22 cellular contexts compared by ENCODE assay signal in genomic region chr3:104892044-104892443, GRCh38.
"Had no signal": no experiment of that assay in that cellular context is flagged by ENCODE, and none has a peak within 500 bp of the region (broad histone marks: within the 10 kb centered on the region; RNA-seq: fewer than 3 reads in every experiment).

No MANE protein-coding gene starts in this region.

- H3K27ac ChIP-seq: adrenal gland, colonic mucosa had no signal

- H3K27me3 Mint-ChIP-seq: activated CD4-positive, alpha-beta T cell treated with anti-CD3 and anti-CD28 coated beads, Interleukin-2, amount 10 ng/mL, durations not matched to agents 7 days and 5 days; activated naive CD8-positive, alpha-beta T cell treated with anti-CD3 and anti-CD28 coated beads, Interleukin-2, amount 10 ng/mL, durations not matched to agents 7 days and 5 days; T-helper 17 cell had no signal

- H3K27ac Mint-ChIP-seq: activated CD4-positive, alpha-beta memory T cell treated with anti-CD3 and anti-CD28 coated beads for 36 hours; activated CD4-positive, alpha-beta T cell treated with anti-CD3 and anti-CD28 coated beads, Interleukin-2, amount 10 ng/mL, durations not matched to agents 7 days and 5 days; activated naive CD8-positive, alpha-beta T cell treated with anti-CD3 and anti-CD28 coated beads, Interleukin-2, amount 10 ng/mL, durations not matched to agents 7 days and 5 days; activated T-cell treated with anti-CD3 and anti-CD28 coated beads, Interleukin-2, amount 50 U/mL, for 72 hours; activated T-helper 2 cell treated with anti-CD3 and anti-CD28 coated beads, Interferon-gamma antibody, Interleukin-2, Interleukin-4, amounts not matched to agents 10 μg/mL and 5 μg/mL and 100 μg/mL, durations not matched to agents 14 hours and 24 hours and 36 hours; T-helper 17 cell had no signal

- H3K9me3 Mint-ChIP-seq: activated CD4-positive, alpha-beta memory T cell treated with anti-CD3 and anti-CD28 coated beads for 36 hours; activated CD4-positive, alpha-beta T cell treated with anti-CD3 and anti-CD28 coated beads, Interleukin-2, amount 10 ng/mL, durations not matched to agents 7 days and 5 days; activated naive CD8-positive, alpha-beta T cell treated with anti-CD3 and anti-CD28 coated beads, Interleukin-2, amount 10 ng/mL, durations not matched to agents 7 days and 5 days; activated T-helper 2 cell treated with anti-CD3 and anti-CD28 coated beads, Interferon-gamma antibody, Interleukin-2, Interleukin-4, amounts not matched to agents 10 μg/mL and 5 μg/mL and 100 μg/mL, durations not matched to agents 14 hours and 24 hours and 36 hours had no signal

- H3K4me3 Mint-ChIP-seq: activated CD4-positive, alpha-beta memory T cell treated with anti-CD3 and anti-CD28 coated beads for 36 hours; activated CD4-positive, alpha-beta T cell treated with anti-CD3 and anti-CD28 coated beads, Interleukin-2, amount 10 ng/mL, durations not matched to agents 7 days and 5 days; activated naive CD8-positive, alpha-beta T cell treated with anti-CD3 and anti-CD28 coated beads, Interleukin-2, amount 10 ng/mL, durations not matched to agents 7 days and 5 days; activated T-cell treated with anti-CD3 and anti-CD28 coated beads, Interleukin-2, amount 50 U/mL, for 72 hours; T-helper 17 cell had no signal

- FAIRE-seq: K562 had no signal

- H3K36me3 Mint-ChIP-seq: activated CD4-positive, alpha-beta memory T cell treated with anti-CD3 and anti-CD28 coated beads for 36 hours; activated naive CD8-positive, alpha-beta T cell treated with anti-CD3 and anti-CD28 coated beads, Interleukin-2, amount 10 ng/mL, durations not matched to agents 7 days and 5 days had no signal

- H3K4me3 ChIP-seq: adrenal gland, colonic mucosa, K562 had no signal

- DNase-seq: activated CD4-positive, alpha-beta memory T cell treated with anti-CD3 and anti-CD28 coated beads for 36 hours; activated CD4-positive, alpha-beta T cell treated with anti-CD3 and anti-CD28 coated beads, Interleukin-2, amount 10 ng/mL, durations not matched to agents 7 days and 5 days; activated CD4-positive, CD25-positive, alpha-beta regulatory T cell; activated naive CD4-positive, alpha-beta T cell treated with anti-CD3 and anti-CD28 coated beads, Interleukin-2, amount 50 U/mL, for 16 hours; activated naive CD8-positive, alpha-beta T cell treated with anti-CD3 and anti-CD28 coated beads, Interleukin-2, amount 10 ng/mL, durations not matched to agents 7 days and 5 days; activated T-cell treated with anti-CD3 and anti-CD28 coated beads, Interleukin-2, amount 50 U/mL, for 72 hours; adrenal gland; anterior cingulate cortex; cerebellar nuclear complex; colonic mucosa; Karpas-422; NCI-H1048; NCI-H1417; NCI-H1694 treated with DMSO at 0.1 percent for 48 hours; NCI-H2081 treated with DMSO at 0.1 percent for 48 hours; NCI-H524; NCI-H748 treated with DMSO at 0.1 percent for 48 hours; SIG-M5; T-helper 17 cell; T-helper 9 cell had no signal

- H3K9me3 ChIP-seq: adrenal gland, colonic mucosa had no signal

- H3K4me1 ChIP-seq: adrenal gland, colonic mucosa had no signal

- H3K27me3 ChIP-seq: adrenal gland, colonic mucosa had no signal

- H3K36me3 ChIP-seq: adrenal gland, colonic mucosa had no signal

- H3K4me1 Mint-ChIP-seq: activated CD4-positive, alpha-beta T cell treated with anti-CD3 and anti-CD28 coated beads, Interleukin-2, amount 10 ng/mL, durations not matched to agents 7 days and 5 days; activated naive CD8-positive, alpha-beta T cell treated with anti-CD3 and anti-CD28 coated beads, Interleukin-2, amount 10 ng/mL, durations not matched to agents 7 days and 5 days; T-helper 17 cell had no signal
